ENCODE assay signal across 1 cellular context in genomic region chr3:13569201-13569600, GRCh38.
TF ChIP-seq lines count a peak whose summit lies in the region.

No MANE protein-coding gene starts in this region.

TF ChIP-seq in SK-N-SH treated with all-trans-retinoic acid at 6 μM for 48 hours, 23 proteins besides CTCF, POLR2A, EP300 and RAD21 (continued from another document):
- TF ChIP-seq TSHZ2 (CRISPR knock-in tag; IDR thresholded peaks at IDR 0.05): no peak
- no peak for TF ChIP-seq ZNF70 (CRISPR knock-in tag; IDR thresholded peaks at IDR 0.05)
- no peak for TF ChIP-seq TCF4 (CRISPR knock-in tag; IDR thresholded peaks at IDR 0.05; ENCODE audit: borderline replicate concordance)
